22 cellular contexts compared by ENCODE assay signal in genomic region chr17:58371300-58371950, GRCh38. TPM values are rescaled to one million over a fixed set of nuclear protein-coding genes. Genes with fewer than 3 reads are reported as not detected.
"Had no signal": no experiment of that assay in that cellular context is flagged by ENCODE, and none has a peak within 500 bp of the region (broad histone marks: within the 10 kb centered on the region; RNA-seq: fewer than 3 reads in every experiment).

No MANE protein-coding gene starts in this region.

- ATAC-seq: activated CD4-positive, alpha-beta T cell treated with anti-CD3 and anti-CD28 coated beads for 36 hours; esophagus mucosa; gastrocnemius medialis; heart left ventricle; psoas muscle; sciatic nerve; WTC11 had no signal

- H3K27me3 Mint-ChIP-seq: activated CD4-positive, alpha-beta T cell treated with anti-CD3 and anti-CD28 coated beads for 36 hours had no signal

- DNase-seq: activated CD4-positive, alpha-beta T cell treated with anti-CD3 and anti-CD28 coated beads for 36 hours; activated CD4-positive, alpha-beta T cell treated with anti-CD3 and anti-CD28 coated beads, Interleukin-2, amount 50 U/mL, for 48 hours; activated naive CD4-positive, alpha-beta T cell treated with anti-CD3 and anti-CD28 coated beads for 36 hours; activated T-cell treated with anti-CD3 and anti-CD28 coated beads, Interleukin-2, amount 50 U/mL, for 1 hour; effector CD4-positive, alpha-beta T cell; gastrocnemius medialis; heart left ventricle; kidney glomerular epithelial cell; left ventricle myocardium inferior; mammary epithelial cell; midbrain; psoas muscle; stimulated activated CD4-positive, alpha-beta T cell treated with anti-CD3 and anti-CD28 coated beads, Interleukin-4, amount 100 ng/mL, for 1 hour; stimulated activated naive CD4-positive, alpha-beta T cell; thyroid gland had no signal

- H3K9me3 Mint-ChIP-seq: activated naive CD4-positive, alpha-beta T cell treated with anti-CD3 and anti-CD28 coated beads for 36 hours; neural progenitor cell; WTC11 had no signal

- H3K9me3 ChIP-seq: ascending aorta, gastrocnemius medialis, heart left ventricle, left ventricle myocardium inferior, psoas muscle, thyroid gland had no signal

- H3K4me1 ChIP-seq: ascending aorta, gastrocnemius medialis, left ventricle myocardium inferior, neural progenitor cell, psoas muscle, thyroid gland had no signal

- H3K4me1 Mint-ChIP-seq: activated CD4-positive, alpha-beta T cell treated with anti-CD3 and anti-CD28 coated beads for 36 hours had no signal

- H3K27ac ChIP-seq: ascending aorta, gastrocnemius medialis, heart left ventricle, left ventricle myocardium inferior, neural progenitor cell, psoas muscle, thyroid gland had no signal

- H3K4me3 ChIP-seq: ascending aorta, gastrocnemius medialis, heart left ventricle, left ventricle myocardium inferior, neural progenitor cell, psoas muscle, smooth muscle cell, thyroid gland had no signal

- H3K27me3 ChIP-seq: ascending aorta, gastrocnemius medialis, heart left ventricle, neural progenitor cell, thyroid gland had no signal

- H3K27ac Mint-ChIP-seq: activated CD4-positive, alpha-beta T cell treated with anti-CD3 and anti-CD28 coated beads for 36 hours; activated naive CD4-positive, alpha-beta T cell treated with anti-CD3 and anti-CD28 coated beads for 36 hours; neural progenitor cell; WTC11 had no signal

- H3K36me3 Mint-ChIP-seq: WTC11 had no signal

- H3K4me3 Mint-ChIP-seq: activated CD4-positive, alpha-beta T cell treated with anti-CD3 and anti-CD28 coated beads for 36 hours; activated naive CD4-positive, alpha-beta T cell treated with anti-CD3 and anti-CD28 coated beads for 36 hours; neural progenitor cell; WTC11 had no signal

- H3K36me3 ChIP-seq: ascending aorta, gastrocnemius medialis, heart left ventricle, neural progenitor cell, thyroid gland had no signal

RNA-seq across cellular contexts. Expression of gene TSPOAP1, which starts 42.8 kb away (rescaled TPM):
- polyA plus RNA-seq: mammary epithelial cell had no signal

RNA-seq across cellular contexts. Expression of gene RNF43, which starts 45.9 kb away (rescaled TPM):
- total RNA-seq: subcutaneous adipose tissue had no signal
